12 cellular contexts compared by ENCODE assay signal in genomic region chr11:76288166-76288978, GRCh38.
DNase-seq lines count a peak whose midpoint lies in the region; ATAC-seq, FAIRE-seq and TF ChIP-seq lines count a peak whose summit lies in the region.
"Had no signal": no experiment of that assay in that cellular context is flagged by ENCODE, and none has a peak within 500 bp of the region (broad histone marks: within the 10 kb centered on the region; RNA-seq: fewer than 3 reads in every experiment).

No MANE protein-coding gene starts in this region.

- H3K27ac Mint-ChIP-seq in activated naive CD4-positive, alpha-beta T cell treated with anti-CD3 and anti-CD28 coated beads, Interleukin-2, amount 10 ng/mL, durations not matched to agents 7 days and 5 days = peak overlapping the region; percentile 89
- H3K27ac Mint-ChIP-seq: type B pancreatic cell had no signal

- H3K9me3 ChIP-seq in spleen (no peaks in the 10 kb centered on the region), kidney (ENCODE audit: control insufficient read depth in 1 of 2, low read length in 2 of 2) (peaks cover 0 to 2% of the 10 kb centered on the region in 2 donors), MG63 (no peaks in the 10 kb centered on the region)
- H3K9me3 ChIP-seq: SJSA1 had no signal

- H3K9me3 Mint-ChIP-seq in activated naive CD4-positive, alpha-beta T cell treated with anti-CD3 and anti-CD28 coated beads, Interleukin-2, amount 10 ng/mL, durations not matched to agents 7 days and 5 days = no peaks in the 10 kb centered on the region
- H3K9me3 Mint-ChIP-seq: type B pancreatic cell had no signal

- FAIRE-seq in kidney (lab: Jason Lieb, UNC) = no peak

- H3K27me3 ChIP-seq in spleen (replicated peaks in 1 of 7) (no peaks in the 10 kb centered on the region), MG63 (no peaks in the 10 kb centered on the region)
- H3K27me3 ChIP-seq: SJSA1 had no signal

- peak; percentile 52 for DNase-seq in activated naive CD4-positive, alpha-beta T cell treated with anti-CD3 and anti-CD28 coated beads, Interleukin-2, amount 10 ng/mL, durations not matched to agents 7 days and 5 days
- DNase-seq in spleen (no peak), NCI-H146 treated with DMSO at 0.1 percent for 48 hours (lab: John Stamatoyannopoulos, UW; ENCODE audit: unreplicated experiment) (no peak), kidney (no peak), mesenteric fat pad (ENCODE audit: low spot score) (no peak), MG63 (no peak)
- DNase-seq: left colon, NCI-H2171 had no signal

- 20 to 37% (median 32%) methylated on average over 11 to 21 of the region's 21 CpGs for WGBS in spleen, 5 donors

- H3K27ac ChIP-seq in spleen = peak overlapping the region in 5 of 8 donors; percentile 13 to 55 (median 41)
- no peak overlapping the region for H3K27ac ChIP-seq in kidney (ENCODE audit: low read depth in 2 of 2, low read length in 2 of 2)
- H3K27ac ChIP-seq: SJSA1 had no signal

- H3K4me3 ChIP-seq in spleen (no peak overlapping the region), kidney (ENCODE audit: low read length in 2 of 2) (no peak overlapping the region), MG63 (no peak overlapping the region)
- H3K4me3 ChIP-seq: SJSA1 had no signal

- H3K36me3 ChIP-seq in spleen (no peaks in the 10 kb centered on the region), kidney (ENCODE audit: control insufficient read depth in 1 of 2, insufficient read depth in 2 of 2, low read length in 2 of 2) (no peaks in the 10 kb centered on the region), MG63 (no peaks in the 10 kb centered on the region)
- H3K36me3 ChIP-seq: SJSA1 had no signal

- ATAC-seq in GM19395 (IDR thresholded peaks at IDR 0.05; ENCODE audit: unreplicated experiment) = peak; percentile 50
- ATAC-seq: left colon had no signal

- intact Hi-C loops in spleen (cut with DNase I; ENCODE audit: low total_unique reads) = no loop called here
- intact Hi-C loops in kidney (cut with DNase I) = no loop called here

- CTCF ChIA-PET in activated naive CD4-positive, alpha-beta T cell treated with anti-CD3 and anti-CD28 coated beads, Interleukin-2, amount 10 ng/mL, durations not matched to agents 7 days and 5 days (lab: Charles Lee) = interaction anchor here (0.7 to 1.1 kb wide), 2 partner anchors 80 to 81 kb away, joined by 3 to 4 read pairs; no protein-coding TSS in a partner anchor

- peaks cover 35% of the 10 kb centered on the region for H3K4me1 Mint-ChIP-seq in activated naive CD4-positive, alpha-beta T cell treated with anti-CD3 and anti-CD28 coated beads, Interleukin-2, amount 10 ng/mL, durations not matched to agents 7 days and 5 days

- TF ChIP-seq POLR2A in spleen (IDR thresholded peaks at IDR 0.05) = no peak

- H3K27me3 Mint-ChIP-seq in activated naive CD4-positive, alpha-beta T cell treated with anti-CD3 and anti-CD28 coated beads, Interleukin-2, amount 10 ng/mL, durations not matched to agents 7 days and 5 days = peaks cover 5% of the 10 kb centered on the region
- H3K27me3 Mint-ChIP-seq: type B pancreatic cell had no signal

- H3K9ac ChIP-seq in kidney (ENCODE audit: low read length in 2 of 2) = no peak overlapping the region

- no peaks in the 10 kb centered on the region for H3K36me3 Mint-ChIP-seq in activated naive CD4-positive, alpha-beta T cell treated with anti-CD3 and anti-CD28 coated beads, Interleukin-2, amount 10 ng/mL, durations not matched to agents 7 days and 5 days
- H3K36me3 Mint-ChIP-seq: type B pancreatic cell had no signal

- H3K4me1 ChIP-seq in spleen (peaks cover 0 to 32% (median 19%) of the 10 kb centered on the region in 6 donors), kidney (ENCODE audit: control insufficient read depth in 1 of 2, insufficient read depth in 1 of 2, low read depth in 1 of 2, low read length in 2 of 2) (no peaks in the 10 kb centered on the region)
- H3K4me1 ChIP-seq: SJSA1 had no signal

- H3K4me3 Mint-ChIP-seq in activated naive CD4-positive, alpha-beta T cell treated with anti-CD3 and anti-CD28 coated beads, Interleukin-2, amount 10 ng/mL, durations not matched to agents 7 days and 5 days = peak overlapping the region; percentile 26
- H3K4me3 Mint-ChIP-seq: type B pancreatic cell had no signal

- TF ChIP-seq CTCF in spleen (IDR thresholded peaks at IDR 0.05 in 8 of 11, conservative IDR thresholded peaks at IDR 0.05 in 3 of 11) = no peak
- TF ChIP-seq CTCF in kidney (IDR thresholded peaks at IDR 0.05; ENCODE audit: borderline replicate concordance, extremely low read depth, insufficient read depth) = no peak

TF ChIP-seq in PFSK-1, 5 proteins besides CTCF, POLR2A, EP300 and RAD21:
- TF ChIP-seq FOXP2 (optimal IDR thresholded peaks at IDR 0.05; ENCODE audit: borderline replicate concordance, extremely low read depth, extremely low read length, insufficient read depth) (peak; percentile 31), TAF1 (IDR thresholded peaks at IDR 0.05; ENCODE audit: borderline replicate concordance, insufficient read depth, low read length) (no peak)
TF ChIP-seq in PFSK-1: peak in this region for 1.

Comparison
In these comparisons a context has a peak if more than half of its experiments do, and no peak if none do; other contexts are left out.
1. H3K27ac ChIP-seq: peak in spleen (5 of 8); none in kidney (0 of 2).